Comparison of ENCODE assay signal across 29 cellular contexts in the genomic region with DNA sequence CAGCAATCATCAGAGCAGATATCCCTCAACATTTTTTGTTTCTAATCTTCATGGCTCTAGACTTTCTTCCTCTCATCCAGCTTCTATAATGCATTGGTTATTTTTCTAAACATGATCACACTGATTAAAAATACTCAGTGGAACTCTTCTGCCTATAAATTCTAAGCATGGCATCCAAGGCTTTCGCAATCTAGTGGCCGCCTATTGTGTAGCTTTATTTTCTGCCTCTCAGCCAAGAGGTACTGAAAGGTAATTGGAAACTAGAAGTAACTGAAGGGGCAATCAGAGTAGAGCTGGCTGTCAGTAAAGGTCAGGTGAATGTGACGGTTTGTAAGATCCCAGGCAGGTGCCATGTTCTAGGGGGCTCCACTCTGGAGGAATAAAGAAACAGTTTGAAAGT.
"Had no signal": no experiment of that assay in that cellular context is flagged by ENCODE, and none has a peak within 500 bp of the region (broad histone marks: within the 10 kb centered on the region; RNA-seq: fewer than 3 reads in every experiment).

No MANE protein-coding gene starts in this region.

- H3K4me3 ChIP-seq: adrenal gland, body of pancreas, breast epithelium, Peyer's patch, SJSA1 had no signal

- H3K36me3 ChIP-seq: adrenal gland, breast epithelium, Peyer's patch, SJSA1 had no signal

- H3K27me3 ChIP-seq: adrenal gland, body of pancreas, breast epithelium, Peyer's patch, SJSA1 had no signal

- DNase-seq: activated CD4-positive, alpha-beta T cell treated with anti-CD3 and anti-CD28 coated beads for 36 hours; activated CD4-positive, alpha-beta T cell treated with anti-CD3 and anti-CD28 coated beads, Interleukin-2, amount 10 ng/mL, durations not matched to agents 7 days and 5 days; activated CD4-positive, alpha-beta T cell treated with anti-CD3 and anti-CD28 coated beads, Interleukin-2, amount 50 U/mL, for 48 hours; activated CD8-positive, alpha-beta T cell treated with anti-CD3 and anti-CD28 coated beads, Interleukin-2, amount 10 ng/mL, durations not matched to agents 7 days and 5 days; activated gamma-delta T cell treated with Interleukin-2 at 50 U/mL for 16 hours; activated naive CD4-positive, alpha-beta T cell treated with anti-CD3 and anti-CD28 coated beads for 36 hours; activated T-cell treated with anti-CD3 and anti-CD28 coated beads, Interleukin-2, amount 50 U/mL, for 24 hours; adrenal gland; body of pancreas; Karpas-422; KBM-7; NCI-H1105; NCI-H1417 treated with DMSO at 0.1 percent for 48 hours; NCI-H187 treated with DMSO at 0.1 percent for 48 hours; NCI-H2081; NCI-H2171 treated with DMSO at 0.1 percent for 48 hours; NCI-H2227 treated with DMSO at 0.1 percent for 48 hours; NCI-H446; NCI-H510A treated with DMSO at 0.1 percent for 48 hours; NCI-H526 treated with DMSO at 0.1 percent for 48 hours; NCI-H82; NK-92 treated with Interleukin-12 subunit alpha and Interleukin-12 subunit beta, amount 100 ng/mL, for 24 hours; PC-3; Peyer's patch; RPMI8226; SHP77 treated with DMSO at 0.1 percent for 48 hours; SK-N-SH had no signal

- H3K9me3 ChIP-seq: adrenal gland, body of pancreas, breast epithelium, Peyer's patch, SJSA1, SK-N-SH had no signal
